10 cellular contexts compared by ENCODE assay signal in genomic region chr9:120730661-120731514, GRCh38. TPM values are rescaled to one million over a fixed set of nuclear protein-coding genes. Genes with fewer than 3 reads are reported as not detected.
DNase-seq lines count a peak whose midpoint lies in the region; ATAC-seq and TF ChIP-seq lines count a peak whose summit lies in the region.
"Had no signal": no experiment of that assay in that cellular context is flagged by ENCODE, and none has a peak within 500 bp of the region (broad histone marks: within the 10 kb centered on the region; RNA-seq: fewer than 3 reads in every experiment).

No MANE protein-coding gene starts in this region.

- H2AFZ ChIP-seq in MM.1S (ENCODE audit: low read length) = no peak overlapping the region

- no peaks in the 10 kb centered on the region for H4K20me1 ChIP-seq in MM.1S (ENCODE audit: insufficient read depth, low read length)

- H3K4me2 ChIP-seq in MM.1S (ENCODE audit: low read depth, low read length) = no peak overlapping the region

- H3K9me2 ChIP-seq in MM.1S (replicated peaks; ENCODE audit: insufficient read depth, low read length) = no peaks in the 10 kb centered on the region

- no peak overlapping the region for H3K4me3 ChIP-seq in lower lobe of right lung
- H3K4me3 ChIP-seq in MM.1S (ENCODE audit: low read length) = no peak overlapping the region

- H3K9me3 ChIP-seq in lower lobe of right lung (no peaks in the 10 kb centered on the region), MM.1S (replicated peaks; ENCODE audit: insufficient read depth, low read length) (no peaks in the 10 kb centered on the region)

- DNase-seq in COLO829 (ENCODE audit: low spot score) = peak; percentile 86
- DNase-seq in M059J (ENCODE audit: low read depth) = peak; percentile 100
- DNase-seq in dedifferentiated amniotic fluid mesenchymal stem cell (ENCODE audit: extremely low spot score) = peak; percentile 66
- DNase-seq in lower lobe of right lung = peak; percentile 82
- DNase-seq in GF-D8 (lab: John Stamatoyannopoulos, UW) = no peak
- no peak for DNase-seq in DMS 273 (lab: John Stamatoyannopoulos, UW; ENCODE audit: unreplicated experiment)
- no peak for DNase-seq in activated T-helper 1 cell treated with anti-CD3 and anti-CD28 coated beads, Interleukin-12 subunit alpha, Interleukin-12 subunit beta, Interleukin-2, Interleukin-4 antibody, amounts not matched to agents 30 ng/mL and 10 ng/mL and 1 ng/mL, durations not matched to agents 14 hours and 24 hours and 36 hours (ENCODE audit: low spot score)
- no peak for DNase-seq in MM.1S
- DNase-seq: activated CD8-positive, alpha-beta T cell treated with anti-CD3 and anti-CD28 coated beads for 36 hours; substantia nigra had no signal

- H3K27ac ChIP-seq in lower lobe of right lung = peak overlapping the region; percentile 61
- H3K27ac ChIP-seq in MM.1S (ENCODE audit: low read length) = no peak overlapping the region

- no peak overlapping the region for H3K27ac Mint-ChIP-seq in activated T-helper 1 cell treated with anti-CD3 and anti-CD28 coated beads, Interleukin-12 subunit alpha, Interleukin-12 subunit beta, Interleukin-2, Interleukin-4 antibody, amounts not matched to agents 30 ng/mL and 10 ng/mL and 1 ng/mL, durations not matched to agents 14 hours and 24 hours and 36 hours
- H3K27ac Mint-ChIP-seq: activated CD8-positive, alpha-beta T cell treated with anti-CD3 and anti-CD28 coated beads for 36 hours had no signal

- peaks cover 14% of the 10 kb centered on the region for H3K4me1 Mint-ChIP-seq in activated T-helper 1 cell treated with anti-CD3 and anti-CD28 coated beads, Interleukin-12 subunit alpha, Interleukin-12 subunit beta, Interleukin-2, Interleukin-4 antibody, amounts not matched to agents 30 ng/mL and 10 ng/mL and 1 ng/mL, durations not matched to agents 14 hours and 24 hours and 36 hours (ENCODE audit: low read depth)

- no peaks in the 10 kb centered on the region for H3K36me3 Mint-ChIP-seq in activated T-helper 1 cell treated with anti-CD3 and anti-CD28 coated beads, Interleukin-12 subunit alpha, Interleukin-12 subunit beta, Interleukin-2, Interleukin-4 antibody, amounts not matched to agents 30 ng/mL and 10 ng/mL and 1 ng/mL, durations not matched to agents 14 hours and 24 hours and 36 hours (ENCODE audit: low read depth)

- H3K27me3 ChIP-seq in lower lobe of right lung (ENCODE audit: low read depth) (no peaks in the 10 kb centered on the region), MM.1S (replicated peaks; ENCODE audit: insufficient read depth, low read length) (no peaks in the 10 kb centered on the region)

- no peaks in the 10 kb centered on the region for H3F3A ChIP-seq in MM.1S (ENCODE audit: insufficient read depth, low read length)

- H3K9me3 Mint-ChIP-seq in activated T-helper 1 cell treated with anti-CD3 and anti-CD28 coated beads, Interleukin-12 subunit alpha, Interleukin-12 subunit beta, Interleukin-2, Interleukin-4 antibody, amounts not matched to agents 30 ng/mL and 10 ng/mL and 1 ng/mL, durations not matched to agents 14 hours and 24 hours and 36 hours = no peaks in the 10 kb centered on the region
- H3K9me3 Mint-ChIP-seq: activated CD8-positive, alpha-beta T cell treated with anti-CD3 and anti-CD28 coated beads for 36 hours had no signal

- H3K36me3 ChIP-seq in lower lobe of right lung (no peaks in the 10 kb centered on the region), MM.1S (replicated peaks; ENCODE audit: insufficient read depth, low read length) (no peaks in the 10 kb centered on the region)

- H3K27me3 Mint-ChIP-seq in activated T-helper 1 cell treated with anti-CD3 and anti-CD28 coated beads, Interleukin-12 subunit alpha, Interleukin-12 subunit beta, Interleukin-2, Interleukin-4 antibody, amounts not matched to agents 30 ng/mL and 10 ng/mL and 1 ng/mL, durations not matched to agents 14 hours and 24 hours and 36 hours (ENCODE audit: insufficient read depth) = no peaks in the 10 kb centered on the region
- H3K27me3 Mint-ChIP-seq: activated CD8-positive, alpha-beta T cell treated with anti-CD3 and anti-CD28 coated beads for 36 hours had no signal

- H3K9ac ChIP-seq in MM.1S (ENCODE audit: low read length) = no peak overlapping the region

- H3K79me2 ChIP-seq in MM.1S (ENCODE audit: low read length) = no peaks in the 10 kb centered on the region

- H3K4me3 Mint-ChIP-seq in activated T-helper 1 cell treated with anti-CD3 and anti-CD28 coated beads, Interleukin-12 subunit alpha, Interleukin-12 subunit beta, Interleukin-2, Interleukin-4 antibody, amounts not matched to agents 30 ng/mL and 10 ng/mL and 1 ng/mL, durations not matched to agents 14 hours and 24 hours and 36 hours = no peak overlapping the region
- H3K4me3 Mint-ChIP-seq: activated CD8-positive, alpha-beta T cell treated with anti-CD3 and anti-CD28 coated beads for 36 hours had no signal

- peak; percentile 88 to 89 for ATAC-seq in lower lobe of right lung
- ATAC-seq: activated CD8-positive, alpha-beta T cell treated with anti-CD3 and anti-CD28 coated beads for 36 hours had no signal

- peaks cover 60% of the 10 kb centered on the region for H3K4me1 ChIP-seq in lower lobe of right lung
- peaks cover 17% of the 10 kb centered on the region for H3K4me1 ChIP-seq in MM.1S (ENCODE audit: low read length)

- intact Hi-C loops in lower lobe of right lung (cut with DNase I) = no loop called here
- intact Hi-C loops in activated T-helper 1 cell treated with anti-CD3 and anti-CD28 coated beads, Interleukin-12 subunit alpha, Interleukin-12 subunit beta, Interleukin-2, Interleukin-4 antibody, amounts not matched to agents 30 ng/mL and 10 ng/mL and 1 ng/mL, durations not matched to agents 14 hours and 24 hours and 36 hours (cut with micrococcal nuclease) = no loop called here

- TF ChIP-seq CTCF in lower lobe of right lung (IDR thresholded peaks at IDR 0.05) (no peak), MM.1S (IDR thresholded peaks at IDR 0.05; ENCODE audit: low read length) (no peak)

RNA-seq across cellular contexts. Expression of gene MEGF9, which starts 16.6 kb away (rescaled TPM):
- total RNA-seq in M059J (2014; rRNA removed; shearing (Covaris generic)) = 6.4 and 15.0 TPM in 2 replicates
- total RNA-seq in lower lobe of right lung = 71.1 TPM
- 5.4 and 5.9 TPM in 2 replicates for total RNA-seq in activated T-helper 1 cell treated with anti-CD3 and anti-CD28 coated beads, Interleukin-12 subunit alpha, Interleukin-12 subunit beta, Interleukin-2, Interleukin-4 antibody, amounts not matched to agents 30 ng/mL and 10 ng/mL and 1 ng/mL, durations not matched to agents 14 hours and 24 hours and 36 hours

Comparison
In these comparisons a context has a peak if more than half of its experiments do, and no peak if none do; other contexts are left out.
1. DNase-seq: peak in COLO829 (single experiment), M059J (single experiment), dedifferentiated amniotic fluid mesenchymal stem cell (single experiment) and lower lobe of right lung (single experiment); none in GF-D8 (single experiment), DMS 273 (single experiment), activated T-helper 1 cell treated with anti-CD3 and anti-CD28 coated beads, Interleukin-12 subunit alpha, Interleukin-12 subunit beta, Interleukin-2, Interleukin-4 antibody, amounts not matched to agents 30 ng/mL and 10 ng/mL and 1 ng/mL, durations not matched to agents 14 hours and 24 hours and 36 hours (single experiment) and MM.1S (single experiment).